ENCODE assay signal across 21 cellular contexts in the genomic region with DNA sequence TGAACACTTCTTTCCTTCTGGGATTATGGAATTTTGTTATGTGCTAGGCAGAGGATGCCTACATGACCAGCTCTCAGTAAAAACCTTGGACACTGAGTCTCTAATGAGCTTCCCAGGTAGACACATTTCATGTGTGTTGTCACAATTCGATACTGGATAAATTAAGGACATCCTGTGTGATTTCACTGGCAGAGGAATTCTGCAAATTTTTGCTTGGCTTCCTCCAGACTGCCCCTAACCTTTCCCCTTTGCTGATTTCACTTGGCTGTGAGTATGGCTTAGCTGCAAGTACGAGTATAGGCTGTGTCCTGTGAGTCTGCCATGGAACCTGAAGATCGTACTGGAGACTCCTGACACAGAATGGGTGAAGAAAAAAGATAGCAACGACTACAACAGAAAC. TPM values are rescaled to one million over a fixed set of nuclear protein-coding genes. Genes with fewer than 3 reads are reported as not detected.
A peak's percentile ranks its signal among the peaks of the same experiment; 100 is the strongest.
DNase-seq lines count a peak whose midpoint lies in the region; ATAC-seq, FAIRE-seq and TF ChIP-seq lines count a peak whose summit lies in the region.
"Had no signal": no experiment of that assay in that cellular context is flagged by ENCODE, and none has a peak within 500 bp of the region (broad histone marks: within the 10 kb centered on the region; RNA-seq: fewer than 3 reads in every experiment).

No MANE protein-coding gene starts in this region.

- in situ Hi-C loops in HepG2 (cut with HindIII; ENCODE audit: extremely low pct_ligation_motif_present, low pct_unique_long_range_greater_than_20kb) = no loop called here

- ATAC-seq in HepG2 (no peak), WTC11 (no peak), GM18520 (IDR thresholded peaks at IDR 0.05; ENCODE audit: unreplicated experiment) (no peak), aorta (ENCODE audit: low FRiP score) (no peak)
- ATAC-seq: HCT116 had no signal

- no peak overlapping the region for H3K4me3 Mint-ChIP-seq in WTC11
- H3K4me3 Mint-ChIP-seq: CD14-positive monocyte; CD4-positive, alpha-beta memory T cell; IgD-negative memory B cell had no signal

- BruUV-seq in HepG2 (replicated peaks; lab: Mats Ljungman, UMichigan) = no TSS peak

- H3K4me2 ChIP-seq in HepG2 (ENCODE audit: low read depth, low read length) = no peak overlapping the region
- H3K4me2 ChIP-seq: BLaER1 had no signal

- no peaks in the 10 kb centered on the region; the same call in 1 of the 2 replicates for H4K20me1 ChIP-seq in HepG2 (ENCODE audit: insufficient read depth, low read length)

- CTCF ChIA-PET in HepG2 (lab: Yijun Ruan, JAX; ENCODE audit: low intra/inter-chr PET ratio, low total read pairs) (no interaction called here), WTC11 (lab: Charles Lee) (interaction anchor here (1.5 kb wide), 1 partner anchor 8 kb away, joined by 4 read pairs; no protein-coding TSS in a partner anchor)

- H3K9me3 Mint-ChIP-seq in WTC11 = peaks cover 3% of the 10 kb centered on the region; the same call in 1 of the 2 replicates

- no peak for TF ChIP-seq POLR2A in HepG2 (IDR thresholded peaks at IDR 0.05; ENCODE audit: insufficient read depth in 1 of 2, low read depth in 2 of 2, low read length in 2 of 2)
- TF ChIP-seq POLR2A in uterus (IDR thresholded peaks at IDR 0.05) = no peak

- H3K27ac Mint-ChIP-seq in WTC11 = peak overlapping the region; percentile 16
- H3K27ac Mint-ChIP-seq: CD14-positive monocyte; CD4-positive, alpha-beta memory T cell; IgD-negative memory B cell had no signal

- H3K4me1 Mint-ChIP-seq in WTC11 = peaks cover 16% of the 10 kb centered on the region
- H3K4me1 Mint-ChIP-seq: CD14-positive monocyte had no signal

- H3K4me1 ChIP-seq in liver (ENCODE audit: control insufficient read depth in 4 of 4, insufficient read depth in 4 of 4, low read length in 3 of 4) (peaks cover 0 to 4% (median 0%) of the 10 kb centered on the region in 4 donors), HepG2 (ENCODE audit: insufficient read depth, low read length) (peaks cover 16% of the 10 kb centered on the region), iPS-20b (ENCODE audit: insufficient read depth, low read length) (no peaks in the 10 kb centered on the region), uterus (no peaks in the 10 kb centered on the region), SJCRH30 (no peaks in the 10 kb centered on the region), aorta (ENCODE audit: control insufficient read depth in 1 of 2, insufficient read depth in 2 of 2, low read length in 2 of 2) (peaks cover 0 to 2% of the 10 kb centered on the region in 2 donors)

- H3K9me3 ChIP-seq in liver (ENCODE audit: control insufficient read depth in 4 of 4, low read length in 3 of 4) (no peaks in the 10 kb centered on the region), HepG2 (ENCODE audit: low read length) (no peaks in the 10 kb centered on the region), iPS-20b (ENCODE audit: insufficient read depth, low read depth, low read length) (no peaks in the 10 kb centered on the region), uterus (no peaks in the 10 kb centered on the region), SJCRH30 (replicated peaks) (no peaks in the 10 kb centered on the region), aorta (ENCODE audit: control insufficient read depth, low read length) (no peaks in the 10 kb centered on the region)

- TF ChIP-seq CTCF in liver (IDR thresholded peaks at IDR 0.05; ENCODE audit: low read depth, low read length, missing input control) = no peak
- no peak for TF ChIP-seq CTCF in HepG2 (CRISPR knock-in tag; IDR thresholded peaks at IDR 0.05)
- TF ChIP-seq CTCF in WTC11 (IDR thresholded peaks at IDR 0.05) = no peak
- TF ChIP-seq CTCF in uterus (IDR thresholded peaks at IDR 0.05) = no peak

- H3K27me3 ChIP-seq in liver (ENCODE audit: control insufficient read depth in 4 of 4, insufficient read depth in 4 of 4, low read length in 3 of 4) (no peaks in the 10 kb centered on the region), HepG2 (ENCODE audit: control insufficient read depth in 1 of 2, insufficient read depth in 2 of 2, low read length in 2 of 2) (no peaks in the 10 kb centered on the region), iPS-20b (ENCODE audit: insufficient read depth, low read length) (no peaks in the 10 kb centered on the region), uterus (no peaks in the 10 kb centered on the region), SJCRH30 (no peaks in the 10 kb centered on the region), aorta (ENCODE audit: control insufficient read depth in 1 of 2, insufficient read depth in 2 of 2, low read length in 1 of 2) (no peaks in the 10 kb centered on the region)
- H3K27me3 ChIP-seq: BLaER1 had no signal

- H3K27ac ChIP-seq in liver (ENCODE audit: low read depth in 1 of 2, low read length in 2 of 2) = no peak overlapping the region
- H3K27ac ChIP-seq in HepG2 (ENCODE audit: extremely low read length, insufficient read depth, low read length) = no peak overlapping the region
- peak overlapping the region; percentile 13 for H3K27ac ChIP-seq in iPS-20b (ENCODE audit: low read length)
- H3K27ac ChIP-seq in uterus = peak overlapping the region; percentile 46 to 70
- H3K27ac ChIP-seq in SJCRH30 = no peak overlapping the region
- H3K27ac ChIP-seq in aorta (ENCODE audit: low read depth in 1 of 2, low read length in 2 of 2) = peak overlapping the region in 1 of 2 donors; percentile 11
- H3K27ac ChIP-seq: BLaER1, GM23248 had no signal

- TF ChIP-seq RAD21 in liver (IDR thresholded peaks at IDR 0.05) (no peak), HepG2 (CRISPR knock-in tag; IDR thresholded peaks at IDR 0.05) (no peak)

- no peak overlapping the region for H2AFZ ChIP-seq in HepG2 (ENCODE audit: low read length)
- H2AFZ ChIP-seq: GM23248 had no signal

- no peak overlapping the region for H3K9ac ChIP-seq in liver (ENCODE audit: low read depth in 1 of 2, low read length in 2 of 2)
- no peak overlapping the region for H3K9ac ChIP-seq in HepG2 (ENCODE audit: insufficient read depth, low read depth, low read length)
- no peak overlapping the region for H3K9ac ChIP-seq in iPS-20b (ENCODE audit: low read depth, low read length)
- H3K9ac ChIP-seq: BLaER1, GM23248 had no signal

- peaks cover 18% of the 10 kb centered on the region for H3K79me2 ChIP-seq in HepG2 (ENCODE audit: insufficient read depth, low read length)

- 81% methylated on average over 4 of the region's 4 CpGs for WGBS in liver
- 93% methylated on average over 4 of the region's 4 CpGs for WGBS in HepG2 (ENCODE audit: low lambda C conversion rate)
- 40 to 52% methylated on average over 4 of the region's 4 CpGs for WGBS in aorta, 2 donors

- H3K27me3 Mint-ChIP-seq in WTC11 (ENCODE audit: low read depth) = no peaks in the 10 kb centered on the region
- H3K27me3 Mint-ChIP-seq: CD4-positive, alpha-beta memory T cell; IgD-negative memory B cell had no signal

- intact Hi-C loops in HepG2 (cut with micrococcal nuclease; ENCODE audit: unreplicated experiment) = no loop called here
- intact Hi-C loops in uterus (cut with DNase I; ENCODE audit: low total_unique reads) = no loop called here
- intact Hi-C loops in aorta (cut with DNase I) = no loop called here

- no peak for DNase-seq in HepG2 (ENCODE audit: low spot score)
- no peak for DNase-seq in WTC11 (ENCODE audit: low spot score)
- DNase-seq in uterus = no peak
- no peak for DNase-seq in SJCRH30
- no peak for DNase-seq in aorta
- DNase-seq: 8988T; CD4-positive, alpha-beta memory T cell; DMS53; DND-41; EL; GM23248; KBM-7 had no signal

- H3K36me3 ChIP-seq in liver (ENCODE audit: control insufficient read depth in 4 of 4, insufficient read depth in 3 of 4, low read depth in 1 of 4, low read length in 3 of 4) (no peaks in the 10 kb centered on the region), HepG2 (replicated peaks in 1 of 2; ENCODE audit: control insufficient read depth in 1 of 2, insufficient read depth in 2 of 2, low read length in 2 of 2) (peaks cover 0 to 20% of the 10 kb centered on the region in 2 experiments; a peak in 2 of 5 replicates), iPS-20b (ENCODE audit: insufficient read depth, low read depth, low read length) (peaks cover 16% of the 10 kb centered on the region; the same call in 1 of the 2 replicates), uterus (no peaks in the 10 kb centered on the region), SJCRH30 (peaks cover 8% of the 10 kb centered on the region), aorta (ENCODE audit: control insufficient read depth in 1 of 2, insufficient read depth in 2 of 2, low read length in 1 of 2) (peaks cover 0 to 3% of the 10 kb centered on the region in 2 donors)

- TF ChIP-seq EP300 in HepG2 (IDR thresholded peaks at IDR 0.05; ENCODE audit: low read depth in 2 of 2, low read length in 2 of 2) (no peak), HepG2 (CRISPR knock-in tag; IDR thresholded peaks at IDR 0.05; ENCODE audit: borderline replicate concordance) (no peak)

- POLR2A ChIA-PET in HepG2 (lab: Yijun Ruan, JAX) (interaction anchor here (1.5 kb wide), 1 partner anchor 36 kb away, joined by 5 read pairs; no protein-coding TSS in a partner anchor), WTC11 (lab: Charles Lee) (interaction anchor here (0.6 kb wide), 2 partner anchors 20 to 71 kb away, joined by 3 to 5 read pairs; no protein-coding TSS in a partner anchor)

- FAIRE-seq in HepG2 (lab: Jason Lieb, UNC) = no peak
- FAIRE-seq: GM12891, HTR-8/SVneo had no signal

- H3K4me3 ChIP-seq in liver (ENCODE audit: low read depth in 1 of 3, low read length in 3 of 3) = no peak overlapping the region
- H3K4me3 ChIP-seq in HepG2 (replicated peaks in 1 of 3; ENCODE audit: insufficient read depth in 1 of 3, low read depth in 2 of 3, low read length in 3 of 3) = no peak overlapping the region
- H3K4me3 ChIP-seq in iPS-20b (ENCODE audit: low read length) = no peak overlapping the region
- H3K4me3 ChIP-seq in uterus = no peak overlapping the region
- no peak overlapping the region for H3K4me3 ChIP-seq in SJCRH30
- no peak overlapping the region for H3K4me3 ChIP-seq in aorta (ENCODE audit: low read length in 2 of 2)
- H3K4me3 ChIP-seq: BLaER1, GM23248 had no signal

- peaks cover 15% of the 10 kb centered on the region for H3K36me3 Mint-ChIP-seq in WTC11

RNA-seq across cellular contexts. Expression of a gene that starts 47.6 kb away (rescaled TPM):
- total RNA-seq in liver = 10 to 100 TPM; 38.3 to 38.7 TPM
- 10 to 100 TPM; 17.6 to 31.5 TPM for polyA plus RNA-seq in liver
- 115 and 139 TPM in 2 replicates for total RNA-seq in HepG2 (2016; rRNA removed; fragmentation: Illumina TruSeq; extraction: Trizol)
- 17.5 and 21.2 TPM in 2 replicates for total RNA-seq in HepG2 (2016; cell fraction: cytosol; rRNA removed; fragmentation: Illumina TruSeq; extraction: Trizol; ENCODE audit: low read depth)
- 116 and 136 TPM in 2 replicates for total RNA-seq in HepG2 (2016; cell fraction: insoluble cytoplasmic fraction; rRNA removed; fragmentation: Illumina TruSeq; extraction: Trizol)
- 84.2 and 94.1 TPM in 2 replicates for total RNA-seq in HepG2 (2016; cell fraction: membrane; rRNA removed; fragmentation: Illumina TruSeq; extraction: Trizol)
- total RNA-seq in HepG2 (2016; cell fraction: nucleus; rRNA removed; fragmentation: Illumina TruSeq; extraction: Trizol) = 105 and 107 TPM in 2 replicates
- polyA plus RNA-seq in HepG2 (2011; rRNA removed) = 69.9 and 71.8 TPM in 2 replicates
- 61.9 and 69.4 TPM in 2 replicates for polyA plus RNA-seq in HepG2 (2011; cell fraction: cytosol; rRNA removed)
- 35.6 and 40.4 TPM in 2 replicates for polyA plus RNA-seq in HepG2 (2011; cell fraction: nucleus; rRNA removed)
- polyA plus RNA-seq in HepG2 (2012) = 50.1 and 50.6 TPM in 2 replicates
- 15.3 and 16.9 TPM in 2 replicates for polyA plus RNA-seq in HepG2 (2016; cell fraction: cytosol; fragmentation: Illumina TruSeq; extraction: Trizol; ENCODE audit: low read depth)
- 115 and 117 TPM in 2 replicates for polyA plus RNA-seq in HepG2 (2016; cell fraction: insoluble cytoplasmic fraction; fragmentation: Illumina TruSeq; extraction: Trizol; ENCODE audit: low read depth)
- 55.5 and 63.7 TPM in 2 replicates for polyA plus RNA-seq in HepG2 (2016; cell fraction: membrane; fragmentation: Illumina TruSeq; extraction: Trizol; ENCODE audit: low read depth)
- 77.0 and 147 TPM in 2 replicates for polyA plus RNA-seq in HepG2 (2016; cell fraction: nucleus; fragmentation: Illumina TruSeq; extraction: Trizol; ENCODE audit: insufficient read depth, low read depth)
- polyA minus RNA-seq in HepG2 (2011; rRNA and poly(A)+ RNA removed; ENCODE audit: low replicate concordance) = 215 and 246 TPM in 2 replicates
- 76.1 and 103 TPM in 2 replicates for polyA minus RNA-seq in HepG2 (2011; cell fraction: cytosol; rRNA and poly(A)+ RNA removed)
- 93.1 and 114 TPM in 2 replicates for polyA minus RNA-seq in HepG2 (2011; cell fraction: nucleus; rRNA and poly(A)+ RNA removed)
- 80.1 to 96.9 TPM (median 91.0 TPM) in 3 replicates for total RNA-seq in WTC11 (2021)
- total RNA-seq in uterus = 100 to 1,000 TPM in 1 of 4 donors, 10 to 100 TPM in 3; 45.9 to 214 (median 68.6) TPM
- 98.5 and 105 TPM in 2 replicates for total RNA-seq in SJCRH30 (2014; rRNA removed; shearing (Covaris generic))
- total RNA-seq in aorta = 10 to 100 TPM; 37.0 to 42.1 TPM
- polyA plus RNA-seq in aorta = 10 to 100 TPM; 22.5 to 32.4 TPM

RNA-seq across cellular contexts. Expression of a gene that starts 47.8 kb away (rescaled TPM):
- 1 to 10 TPM; 5.5 to 5.9 TPM for total RNA-seq in liver
- polyA plus RNA-seq in liver = 1 to 10 TPM; 4.4 to 4.9 TPM
- total RNA-seq in HepG2 (2016; rRNA removed; fragmentation: Illumina TruSeq; extraction: Trizol) = 6.4 and 7.0 TPM in 2 replicates
- 1.2 and 1.8 TPM in 2 replicates for total RNA-seq in HepG2 (2016; cell fraction: cytosol; rRNA removed; fragmentation: Illumina TruSeq; extraction: Trizol; ENCODE audit: low read depth)
- 7.0 and 9.2 TPM in 2 replicates for total RNA-seq in HepG2 (2016; cell fraction: insoluble cytoplasmic fraction; rRNA removed; fragmentation: Illumina TruSeq; extraction: Trizol)
- total RNA-seq in HepG2 (2016; cell fraction: membrane; rRNA removed; fragmentation: Illumina TruSeq; extraction: Trizol) = 3.4 TPM in 2 replicates
- 11.4 and 14.2 TPM in 2 replicates for total RNA-seq in HepG2 (2016; cell fraction: nucleus; rRNA removed; fragmentation: Illumina TruSeq; extraction: Trizol)
- polyA plus RNA-seq in HepG2 (2011; rRNA removed) = 5.3 and 5.5 TPM in 2 replicates
- polyA plus RNA-seq in HepG2 (2011; cell fraction: cytosol; rRNA removed) = 2.2 and 3.7 TPM in 2 replicates
- 9.0 and 11.4 TPM in 2 replicates for polyA plus RNA-seq in HepG2 (2011; cell fraction: nucleus; rRNA removed)
- polyA plus RNA-seq in HepG2 (2012) = 3.9 and 4.5 TPM in 2 replicates
- 0.70 and 0.74 TPM in 2 replicates for polyA plus RNA-seq in HepG2 (2016; cell fraction: cytosol; fragmentation: Illumina TruSeq; extraction: Trizol; ENCODE audit: low read depth)
- 8.3 and 9.4 TPM in 2 replicates for polyA plus RNA-seq in HepG2 (2016; cell fraction: insoluble cytoplasmic fraction; fragmentation: Illumina TruSeq; extraction: Trizol; ENCODE audit: low read depth)
- polyA plus RNA-seq in HepG2 (2016; cell fraction: membrane; fragmentation: Illumina TruSeq; extraction: Trizol; ENCODE audit: low read depth) = 1.6 and 2.1 TPM in 2 replicates
- 13.3 and 14.0 TPM in 2 replicates for polyA plus RNA-seq in HepG2 (2016; cell fraction: nucleus; fragmentation: Illumina TruSeq; extraction: Trizol; ENCODE audit: insufficient read depth, low read depth)
- polyA minus RNA-seq in HepG2 (2011; rRNA and poly(A)+ RNA removed; ENCODE audit: low replicate concordance) = 6.7 and 16.5 TPM in 2 replicates
- 2.5 and 3.2 TPM in 2 replicates for polyA minus RNA-seq in HepG2 (2011; cell fraction: cytosol; rRNA and poly(A)+ RNA removed)
- 19.2 and 20.8 TPM in 2 replicates for polyA minus RNA-seq in HepG2 (2011; cell fraction: nucleus; rRNA and poly(A)+ RNA removed)
- total RNA-seq in WTC11 (2021) = 13.0 to 14.3 TPM (median 13.8 TPM) in 3 replicates
- 10 to 100 TPM in 1 of 4 donors, 1 to 10 TPM in 2, under 1 TPM in 1; 0.59 to 14.0 (median 5.5) TPM for total RNA-seq in uterus
- 12.7 and 13.4 TPM in 2 replicates for total RNA-seq in SJCRH30 (2014; rRNA removed; shearing (Covaris generic))
- total RNA-seq in aorta = 1 to 10 TPM; 4.2 to 9.3 TPM
- 1 to 10 TPM; 2.6 to 4.3 TPM for polyA plus RNA-seq in aorta

Comparison
In these comparisons a context has a peak if more than half of its experiments do, and no peak if none do; other contexts are left out.
1. H3K27ac ChIP-seq: peak in iPS-20b (single experiment) and uterus (2 of 2); none in liver (0 of 2), HepG2 (single experiment) and SJCRH30 (single experiment).